28 cellular contexts compared by ENCODE assay signal in genomic region chr1:30953685-30954084, GRCh38.
"Had no signal": no experiment of that assay in that cellular context is flagged by ENCODE, and none has a peak within 500 bp of the region (broad histone marks: within the 10 kb centered on the region; RNA-seq: fewer than 3 reads in every experiment).

No MANE protein-coding gene starts in this region.

- H3K27ac Mint-ChIP-seq: dendritic cell treated with granulocyte-macrophage colony-stimulating factor and Interleukin-4, amounts not matched to agents 40 ng/mL and 50 ng/mL, for 4 days; endodermal cell; nephron progenitor cell had no signal

- H3K27me3 Mint-ChIP-seq: dendritic cell treated with granulocyte-macrophage colony-stimulating factor and Interleukin-4, amounts not matched to agents 40 ng/mL and 50 ng/mL, for 4 days; naive thymus-derived CD8-positive, alpha-beta T cell had no signal

- H3K9me3 Mint-ChIP-seq: dendritic cell treated with granulocyte-macrophage colony-stimulating factor and Interleukin-4, amounts not matched to agents 40 ng/mL and 50 ng/mL, for 4 days; endodermal cell; naive thymus-derived CD8-positive, alpha-beta T cell; nephron progenitor cell had no signal

- ATAC-seq: esophagus mucosa; gastrocnemius medialis; left cardiac atrium; left lung; lower lobe of right lung; naive thymus-derived CD8-positive, alpha-beta T cell; sciatic nerve had no signal

- DNase-seq: colonic mucosa; effector CD8-positive, alpha-beta T cell; endodermal cell; foreskin fibroblast; gastrocnemius medialis; head of caudate nucleus; left cardiac atrium; left lung; lower lobe of right lung; naive thymus-derived CD8-positive, alpha-beta T cell; nephron progenitor cell; nucleus accumbens; stimulated activated CD4-positive, alpha-beta T cell treated with anti-CD3 and anti-CD28 coated beads, Interleukin-12 subunit alpha, Interleukin-12 subunit beta, amount 100 ng/mL, for 4 hours; stimulated activated CD4-positive, alpha-beta T cell treated with anti-CD3 and anti-CD28 coated beads, Interleukin-1b, Interleukin-23, amount 100 ng/mL, for 48 hours; stimulated activated CD4-positive, alpha-beta T cell treated with anti-CD3 and anti-CD28 coated beads, Interleukin-4, amount 100 ng/mL, for 1 hour; stimulated activated CD8-positive, alpha-beta memory T cell treated with anti-CD3 and anti-CD28 coated beads, Interleukin-4, amount 100 ng/mL, for 48 hours; stimulated activated naive CD4-positive, alpha-beta T cell treated with Interleukin-2 at 50 U/mL for 16 hours; stomach; tibial artery had no signal

- H3K4me1 Mint-ChIP-seq: endodermal cell, nephron progenitor cell had no signal

- H3K4me3 Mint-ChIP-seq: dendritic cell treated with granulocyte-macrophage colony-stimulating factor and Interleukin-4, amounts not matched to agents 40 ng/mL and 50 ng/mL, for 4 days; endodermal cell; naive thymus-derived CD8-positive, alpha-beta T cell; nephron progenitor cell had no signal

- H3K4me3 ChIP-seq: colonic mucosa, gastrocnemius medialis, hepatocyte, left lung, lower lobe of right lung, prostate gland, right atrium auricular region, smooth muscle cell, stomach, tibial artery, upper lobe of left lung had no signal

- H3K36me3 ChIP-seq: prostate gland had no signal

- H3K27me3 ChIP-seq: colonic mucosa, gastrocnemius medialis, hepatocyte, left lung, right atrium auricular region, stomach, tibial artery, upper lobe of left lung had no signal

- H3K9me3 ChIP-seq: colonic mucosa, gastrocnemius medialis, left lung, lower lobe of right lung, prostate gland, right atrium auricular region, stomach, tibial artery, upper lobe of left lung had no signal

- H3K27ac ChIP-seq: colonic mucosa, epithelial cell of prostate, gastrocnemius medialis, hepatocyte, left lung, lower lobe of right lung, prostate gland, right atrium auricular region, stomach, tibial artery, upper lobe of left lung had no signal

- H3K4me1 ChIP-seq: colonic mucosa, left lung, lower lobe of right lung, prostate gland, right atrium auricular region, upper lobe of left lung had no signal
